ENCODE assay signal across 1 cellular context in the genomic region with DNA sequence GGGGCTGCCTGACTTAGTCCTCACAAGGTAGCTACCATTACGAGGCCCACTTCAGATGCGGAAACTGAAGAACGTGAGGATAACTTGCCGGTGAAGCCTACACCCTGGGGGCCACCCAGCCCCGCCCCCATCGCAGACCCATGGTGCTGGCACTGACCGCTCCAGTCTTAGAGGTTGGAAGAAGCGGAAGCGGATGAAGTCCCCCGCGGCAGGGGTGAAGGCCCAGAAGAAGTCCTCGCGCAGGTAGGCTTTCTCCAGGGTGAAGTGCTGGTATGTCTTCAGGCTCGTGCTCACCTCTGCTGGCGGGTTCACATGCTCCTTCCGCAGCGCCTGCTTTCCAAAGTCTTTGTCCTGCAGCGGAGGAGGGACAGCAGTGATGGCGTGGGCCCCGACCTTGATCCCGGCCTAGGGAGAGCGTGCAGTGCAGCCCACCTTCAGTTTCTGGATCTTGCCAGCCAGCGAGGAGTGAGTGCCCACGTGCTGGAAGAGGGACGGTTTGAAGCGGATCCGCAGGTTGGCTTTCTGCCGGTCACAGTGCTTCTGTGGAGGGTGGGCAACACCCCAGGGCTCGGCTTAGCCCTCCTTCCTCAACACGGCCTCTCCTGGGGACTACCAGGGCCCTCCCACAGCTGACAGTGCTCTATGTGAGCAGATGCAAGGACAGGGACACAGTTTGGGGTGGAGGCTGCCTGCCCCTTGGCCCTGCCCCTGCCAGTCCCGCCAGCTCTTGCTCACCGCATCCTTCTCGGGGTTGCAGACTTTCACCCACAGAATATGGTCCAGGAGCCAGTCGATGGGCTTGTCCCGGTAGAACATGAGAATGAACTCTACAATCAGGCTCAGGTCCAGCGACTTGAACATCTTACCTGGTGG.
TF ChIP-seq lines count a peak whose summit lies in the region.

No MANE protein-coding gene starts in this region.

TF ChIP-seq in HEK293, 187 proteins besides CTCF, POLR2A, EP300 and RAD21:
- no peak for TF ChIP-seq ZNF596 (tag by site-specific recombination; IDR thresholded peaks at IDR 0.05)
- no peak for TF ChIP-seq ZNF623 (tag by site-specific recombination; IDR thresholded peaks at IDR 0.05)
- TF ChIP-seq, protein P1, sequence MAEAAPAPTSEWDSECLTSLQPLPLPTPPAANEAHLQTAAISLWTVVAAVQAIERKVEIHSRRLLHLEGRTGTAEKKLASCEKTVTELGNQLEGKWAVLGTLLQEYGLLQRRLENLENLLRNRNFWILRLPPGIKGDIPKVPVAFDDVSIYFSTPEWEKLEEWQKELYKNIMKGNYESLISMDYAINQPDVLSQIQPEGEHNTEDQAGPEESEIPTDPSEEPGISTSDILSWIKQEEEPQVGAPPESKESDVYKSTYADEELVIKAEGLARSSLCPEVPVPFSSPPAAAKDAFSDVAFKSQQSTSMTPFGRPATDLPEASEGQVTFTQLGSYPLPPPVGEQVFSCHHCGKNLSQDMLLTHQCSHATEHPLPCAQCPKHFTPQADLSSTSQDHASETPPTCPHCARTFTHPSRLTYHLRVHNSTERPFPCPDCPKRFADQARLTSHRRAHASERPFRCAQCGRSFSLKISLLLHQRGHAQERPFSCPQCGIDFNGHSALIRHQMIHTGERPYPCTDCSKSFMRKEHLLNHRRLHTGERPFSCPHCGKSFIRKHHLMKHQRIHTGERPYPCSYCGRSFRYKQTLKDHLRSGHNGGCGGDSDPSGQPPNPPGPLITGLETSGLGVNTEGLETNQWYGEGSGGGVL (tag by site-specific recombination; IDR thresholded peaks at IDR 0.05): no peak
- no peak for TF ChIP-seq SALL2 (tag by site-specific recombination; IDR thresholded peaks at IDR 0.05; ENCODE audit: borderline replicate concordance)
- TF ChIP-seq ZNF837 (tag by site-specific recombination; IDR thresholded peaks at IDR 0.05): no peak
- TF ChIP-seq ZBTB26 (tag by site-specific recombination; optimal IDR thresholded peaks at IDR 0.05): no peak
- 0 out of 2 replicates have a peak, but pooled peaks have one; percentile 2 for TF ChIP-seq GLIS2 (tag by site-specific recombination; IDR thresholded peaks at IDR 0.05)
- no peak for TF ChIP-seq ZNF311 (tag by site-specific recombination; IDR thresholded peaks at IDR 0.05; ENCODE audit: borderline replicate concordance)
